In the genomic region with DNA sequence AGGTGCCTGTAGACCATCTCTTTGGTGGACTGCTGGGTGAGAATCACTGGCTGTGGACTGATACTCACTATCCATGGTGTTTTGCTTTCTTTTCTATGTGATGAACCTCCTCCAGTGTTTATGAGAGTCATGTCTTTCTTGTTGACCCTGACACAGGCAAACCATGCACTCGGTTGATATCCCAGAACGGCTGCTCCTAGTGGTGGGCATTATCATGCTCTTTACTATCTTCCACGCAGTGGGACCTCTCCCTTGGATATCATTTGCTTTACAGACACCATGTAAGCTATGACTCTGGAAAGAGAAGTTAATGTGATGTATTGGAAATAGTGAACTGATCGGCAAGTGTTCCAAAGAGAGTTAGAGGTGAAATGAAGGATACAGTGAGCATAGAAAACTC, we compare ENCODE assay signal across 25 cellular contexts.
"Had no signal": no experiment of that assay in that cellular context is flagged by ENCODE, and none has a peak within 500 bp of the region (broad histone marks: within the 10 kb centered on the region; RNA-seq: fewer than 3 reads in every experiment).

No MANE protein-coding gene starts in this region.

- ATAC-seq: effector memory CD8-positive, alpha-beta T cell; foreskin keratinocyte; gastroesophageal sphincter; heart left ventricle; left cardiac atrium; left ventricle myocardium superior; mucosa of descending colon had no signal

- H3K4me1 Mint-ChIP-seq: mesothelial cell of epicardium, naive B cell had no signal

- H3K4me2 ChIP-seq: hepatocyte had no signal

- FAIRE-seq: endometrium, endothelial cell of umbilical vein, frontal cortex, islet of Langerhans, keratinocyte had no signal

- H3K4me3 Mint-ChIP-seq: dendritic cell treated with granulocyte-macrophage colony-stimulating factor and Interleukin-4, amounts not matched to agents 40 ng/mL and 50 ng/mL, for 4 days; effector memory CD8-positive, alpha-beta T cell; endodermal cell; mesothelial cell of epicardium; naive B cell had no signal

- H3K36me3 ChIP-seq: colonic mucosa, esophagus muscularis mucosa, gastroesophageal sphincter, heart left ventricle, left lung, lower lobe of right lung had no signal

- H3K27ac Mint-ChIP-seq: dendritic cell treated with granulocyte-macrophage colony-stimulating factor and Interleukin-4, amounts not matched to agents 40 ng/mL and 50 ng/mL, for 4 days; effector memory CD8-positive, alpha-beta T cell; endodermal cell; mesothelial cell of epicardium had no signal

- H3K27me3 ChIP-seq: colonic mucosa, esophagus muscularis mucosa, foreskin keratinocyte, gastroesophageal sphincter, heart left ventricle, hepatocyte, left lung had no signal

- H3K4me3 ChIP-seq: colonic mucosa, esophagus muscularis mucosa, gastroesophageal sphincter, heart left ventricle, hepatocyte, left lung, lower lobe of right lung, mucosa of descending colon had no signal

- H3K9me3 ChIP-seq: colonic mucosa, esophagus muscularis mucosa, gastroesophageal sphincter, lower lobe of right lung, mucosa of descending colon had no signal

- H3K4me1 ChIP-seq: colonic mucosa, esophagus muscularis mucosa, foreskin keratinocyte, gastroesophageal sphincter, heart left ventricle, left lung, lower lobe of right lung had no signal

- DNase-seq: colonic mucosa; cortex of kidney; effector CD8-positive, alpha-beta T cell; effector memory CD8-positive, alpha-beta T cell; endodermal cell; foreskin keratinocyte; heart left ventricle; hypothalamus; left cardiac atrium; left ventricle myocardium superior; lower lobe of right lung; mesenchymal stem cell; mucosa of descending colon; naive B cell had no signal

- H3K79me2 ChIP-seq: hepatocyte had no signal

- H3K27me3 Mint-ChIP-seq: dendritic cell treated with granulocyte-macrophage colony-stimulating factor and Interleukin-4, amounts not matched to agents 40 ng/mL and 50 ng/mL, for 4 days; effector memory CD8-positive, alpha-beta T cell; naive B cell had no signal

- H3K36me3 Mint-ChIP-seq: mesothelial cell of epicardium, naive B cell had no signal

- H2AFZ ChIP-seq: hepatocyte had no signal

- H3K27ac ChIP-seq: colonic mucosa, esophagus muscularis mucosa, foreskin keratinocyte, gastroesophageal sphincter, heart left ventricle, hepatocyte, left lung, lower lobe of right lung had no signal
